In the genomic region with DNA sequence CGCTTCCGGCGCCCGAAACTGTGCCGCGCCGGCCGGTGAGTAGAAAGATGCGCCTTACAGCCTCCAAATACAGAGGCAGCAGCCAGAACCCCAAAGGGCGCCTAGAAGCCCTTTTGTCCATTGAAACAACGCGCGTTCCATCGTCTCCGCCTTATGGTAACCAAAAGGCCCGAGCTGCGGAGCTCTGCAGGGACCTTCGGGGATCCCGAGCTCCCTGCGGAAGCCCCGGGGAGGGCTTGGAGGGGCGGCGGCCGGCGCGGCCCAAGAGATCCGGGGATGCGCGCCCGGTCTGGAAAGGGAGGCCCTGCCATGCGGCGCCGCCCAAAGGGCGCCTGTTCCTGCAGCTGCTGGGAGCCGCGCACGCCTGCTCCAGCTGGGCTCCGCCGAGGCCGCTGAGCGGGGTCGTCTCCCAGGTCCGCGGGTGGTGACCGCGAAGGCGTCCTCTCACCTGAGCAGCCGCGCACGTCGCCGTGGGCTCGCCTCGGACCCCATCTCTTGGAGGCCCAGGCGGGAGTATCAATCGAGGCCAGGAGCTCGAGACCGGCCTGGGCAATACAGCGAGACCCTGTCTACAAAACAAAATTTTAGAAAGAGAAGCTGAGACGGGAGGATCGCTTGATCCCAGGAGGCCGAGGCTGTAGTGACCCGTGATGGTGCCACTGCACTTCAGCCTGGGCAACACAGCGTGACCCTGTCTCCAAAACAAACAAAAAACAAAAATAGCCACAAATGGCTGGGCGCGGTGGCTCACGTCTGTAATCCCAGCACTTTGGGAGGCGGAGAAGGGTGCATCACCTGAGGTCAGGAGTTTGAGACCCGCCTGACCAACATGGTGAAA, we compare ENCODE assay signal across 1 cellular context.
TF ChIP-seq lines count a peak whose summit lies in the region.

No MANE protein-coding gene starts in this region.

TF ChIP-seq in HepG2, 621 proteins besides CTCF, POLR2A, EP300 and RAD21 (continued from another document and continues in another):
- TF ChIP-seq, protein P1, sequence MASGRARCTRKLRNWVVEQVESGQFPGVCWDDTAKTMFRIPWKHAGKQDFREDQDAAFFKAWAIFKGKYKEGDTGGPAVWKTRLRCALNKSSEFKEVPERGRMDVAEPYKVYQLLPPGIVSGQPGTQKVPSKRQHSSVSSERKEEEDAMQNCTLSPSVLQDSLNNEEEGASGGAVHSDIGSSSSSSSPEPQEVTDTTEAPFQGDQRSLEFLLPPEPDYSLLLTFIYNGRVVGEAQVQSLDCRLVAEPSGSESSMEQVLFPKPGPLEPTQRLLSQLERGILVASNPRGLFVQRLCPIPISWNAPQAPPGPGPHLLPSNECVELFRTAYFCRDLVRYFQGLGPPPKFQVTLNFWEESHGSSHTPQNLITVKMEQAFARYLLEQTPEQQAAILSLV (CRISPR knock-in tag; IDR thresholded peaks at IDR 0.05; ENCODE audit: borderline replicate concordance): no peak
- TF ChIP-seq DR1 (CRISPR knock-in tag; IDR thresholded peaks at IDR 0.05) (0 out of 2 replicates have a peak, but pooled peaks have one; percentile 0), ZNF83 (CRISPR knock-in tag; IDR thresholded peaks at IDR 0.05; ENCODE audit: borderline replicate concordance) (no peak; the same call in 1 of the 2 replicates), KDM3A (CRISPR knock-in tag; IDR thresholded peaks at IDR 0.05; ENCODE audit: low read depth) (peak; percentile 92), ZNF350 (CRISPR knock-in tag; IDR thresholded peaks at IDR 0.05; ENCODE audit: borderline replicate concordance, low read depth) (peak; percentile 97), ZNF839 (CRISPR knock-in tag; IDR thresholded peaks at IDR 0.05; ENCODE audit: borderline replicate concordance) (no peak), MIXL1 (CRISPR knock-in tag; IDR thresholded peaks at IDR 0.05) (0 out of 2 replicates have a peak, but pooled peaks have one; percentile 8), ZNF230 (CRISPR knock-in tag; IDR thresholded peaks at IDR 0.05) (peak; percentile 86; the same call in 1 of the 2 replicates), ZMYM3 (CRISPR knock-in tag; IDR thresholded peaks at IDR 0.05) (peak; percentile 98), ZNF558 (CRISPR knock-in tag; IDR thresholded peaks at IDR 0.05; ENCODE audit: borderline replicate concordance) (peak; percentile 30; the same call in 1 of the 2 replicates), ZNF121 (CRISPR knock-in tag; IDR thresholded peaks at IDR 0.05) (peak; percentile 100), ZNF776 (CRISPR knock-in tag; IDR thresholded peaks at IDR 0.05) (peak; percentile 56; the same call in 1 of the 2 replicates), SMARCC2 (IDR thresholded peaks at IDR 0.05) (no peak), HDAC6 (IDR thresholded peaks at IDR 0.05; ENCODE audit: low read depth, low read length) (no peak), ZNF367 (CRISPR knock-in tag; IDR thresholded peaks at IDR 0.05; ENCODE audit: borderline replicate concordance) (no peak), PPARG (CRISPR knock-in tag; conservative IDR thresholded peaks at IDR 0.05) (0 out of 2 replicates have a peak, but pooled peaks have one; percentile 24)
- TF ChIP-seq, protein P2, sequence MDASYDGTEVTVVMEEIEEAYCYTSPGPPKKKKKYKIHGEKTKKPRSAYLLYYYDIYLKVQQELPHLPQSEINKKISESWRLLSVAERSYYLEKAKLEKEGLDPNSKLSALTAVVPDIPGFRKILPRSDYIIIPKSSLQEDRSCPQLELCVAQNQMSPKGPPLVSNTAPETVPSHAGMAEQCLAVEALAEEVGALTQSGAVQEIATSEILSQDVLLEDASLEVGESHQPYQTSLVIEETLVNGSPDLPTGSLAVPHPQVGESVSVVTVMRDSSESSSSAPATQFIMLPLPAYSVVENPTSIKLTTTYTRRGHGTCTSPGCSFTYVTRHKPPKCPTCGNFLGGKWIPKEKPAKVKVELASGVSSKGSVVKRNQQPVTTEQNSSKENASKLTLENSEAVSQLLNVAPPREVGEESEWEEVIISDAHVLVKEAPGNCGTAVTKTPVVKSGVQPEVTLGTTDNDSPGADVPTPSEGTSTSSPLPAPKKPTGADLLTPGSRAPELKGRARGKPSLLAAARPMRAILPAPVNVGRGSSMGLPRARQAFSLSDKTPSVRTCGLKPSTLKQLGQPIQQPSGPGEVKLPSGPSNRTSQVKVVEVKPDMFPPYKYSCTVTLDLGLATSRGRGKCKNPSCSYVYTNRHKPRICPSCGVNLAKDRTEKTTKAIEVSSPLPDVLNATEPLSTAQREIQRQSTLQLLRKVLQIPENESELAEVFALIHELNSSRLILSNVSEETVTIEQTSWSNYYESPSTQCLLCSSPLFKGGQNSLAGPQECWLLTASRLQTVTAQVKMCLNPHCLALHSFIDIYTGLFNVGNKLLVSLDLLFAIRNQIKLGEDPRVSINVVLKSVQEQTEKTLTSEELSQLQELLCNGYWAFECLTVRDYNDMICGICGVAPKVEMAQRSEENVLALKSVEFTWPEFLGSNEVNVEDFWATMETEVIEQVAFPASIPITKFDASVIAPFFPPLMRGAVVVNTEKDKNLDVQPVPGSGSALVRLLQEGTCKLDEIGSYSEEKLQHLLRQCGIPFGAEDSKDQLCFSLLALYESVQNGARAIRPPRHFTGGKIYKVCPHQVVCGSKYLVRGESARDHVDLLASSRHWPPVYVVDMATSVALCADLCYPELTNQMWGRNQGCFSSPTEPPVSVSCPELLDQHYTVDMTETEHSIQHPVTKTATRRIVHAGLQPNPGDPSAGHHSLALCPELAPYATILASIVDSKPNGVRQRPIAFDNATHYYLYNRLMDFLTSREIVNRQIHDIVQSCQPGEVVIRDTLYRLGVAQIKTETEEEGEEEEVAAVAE (CRISPR knock-in tag; IDR thresholded peaks at IDR 0.05; ENCODE audit: borderline replicate concordance): no peak
- TF ChIP-seq, protein P3, sequence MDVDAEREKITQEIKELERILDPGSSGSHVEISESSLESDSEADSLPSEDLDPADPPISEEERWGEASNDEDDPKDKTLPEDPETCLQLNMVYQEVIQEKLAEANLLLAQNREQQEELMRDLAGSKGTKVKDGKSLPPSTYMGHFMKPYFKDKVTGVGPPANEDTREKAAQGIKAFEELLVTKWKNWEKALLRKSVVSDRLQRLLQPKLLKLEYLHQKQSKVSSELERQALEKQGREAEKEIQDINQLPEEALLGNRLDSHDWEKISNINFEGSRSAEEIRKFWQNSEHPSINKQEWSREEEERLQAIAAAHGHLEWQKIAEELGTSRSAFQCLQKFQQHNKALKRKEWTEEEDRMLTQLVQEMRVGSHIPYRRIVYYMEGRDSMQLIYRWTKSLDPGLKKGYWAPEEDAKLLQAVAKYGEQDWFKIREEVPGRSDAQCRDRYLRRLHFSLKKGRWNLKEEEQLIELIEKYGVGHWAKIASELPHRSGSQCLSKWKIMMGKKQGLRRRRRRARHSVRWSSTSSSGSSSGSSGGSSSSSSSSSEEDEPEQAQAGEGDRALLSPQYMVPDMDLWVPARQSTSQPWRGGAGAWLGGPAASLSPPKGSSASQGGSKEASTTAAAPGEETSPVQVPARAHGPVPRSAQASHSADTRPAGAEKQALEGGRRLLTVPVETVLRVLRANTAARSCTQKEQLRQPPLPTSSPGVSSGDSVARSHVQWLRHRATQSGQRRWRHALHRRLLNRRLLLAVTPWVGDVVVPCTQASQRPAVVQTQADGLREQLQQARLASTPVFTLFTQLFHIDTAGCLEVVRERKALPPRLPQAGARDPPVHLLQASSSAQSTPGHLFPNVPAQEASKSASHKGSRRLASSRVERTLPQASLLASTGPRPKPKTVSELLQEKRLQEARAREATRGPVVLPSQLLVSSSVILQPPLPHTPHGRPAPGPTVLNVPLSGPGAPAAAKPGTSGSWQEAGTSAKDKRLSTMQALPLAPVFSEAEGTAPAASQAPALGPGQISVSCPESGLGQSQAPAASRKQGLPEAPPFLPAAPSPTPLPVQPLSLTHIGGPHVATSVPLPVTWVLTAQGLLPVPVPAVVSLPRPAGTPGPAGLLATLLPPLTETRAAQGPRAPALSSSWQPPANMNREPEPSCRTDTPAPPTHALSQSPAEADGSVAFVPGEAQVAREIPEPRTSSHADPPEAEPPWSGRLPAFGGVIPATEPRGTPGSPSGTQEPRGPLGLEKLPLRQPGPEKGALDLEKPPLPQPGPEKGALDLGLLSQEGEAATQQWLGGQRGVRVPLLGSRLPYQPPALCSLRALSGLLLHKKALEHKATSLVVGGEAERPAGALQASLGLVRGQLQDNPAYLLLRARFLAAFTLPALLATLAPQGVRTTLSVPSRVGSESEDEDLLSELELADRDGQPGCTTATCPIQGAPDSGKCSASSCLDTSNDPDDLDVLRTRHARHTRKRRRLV (CRISPR knock-in tag; IDR thresholded peaks at IDR 0.05): 0 out of 2 replicates have a peak, but pooled peaks have one; percentile 14
- TF ChIP-seq, protein P4, sequence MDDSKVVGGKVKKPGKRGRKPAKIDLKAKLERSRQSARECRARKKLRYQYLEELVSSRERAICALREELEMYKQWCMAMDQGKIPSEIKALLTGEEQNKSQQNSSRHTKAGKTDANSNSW (CRISPR knock-in tag; IDR thresholded peaks at IDR 0.05; ENCODE audit: borderline replicate concordance): peak; percentile 64; the same call in 1 of the 2 replicates
- TF ChIP-seq, protein P5, sequence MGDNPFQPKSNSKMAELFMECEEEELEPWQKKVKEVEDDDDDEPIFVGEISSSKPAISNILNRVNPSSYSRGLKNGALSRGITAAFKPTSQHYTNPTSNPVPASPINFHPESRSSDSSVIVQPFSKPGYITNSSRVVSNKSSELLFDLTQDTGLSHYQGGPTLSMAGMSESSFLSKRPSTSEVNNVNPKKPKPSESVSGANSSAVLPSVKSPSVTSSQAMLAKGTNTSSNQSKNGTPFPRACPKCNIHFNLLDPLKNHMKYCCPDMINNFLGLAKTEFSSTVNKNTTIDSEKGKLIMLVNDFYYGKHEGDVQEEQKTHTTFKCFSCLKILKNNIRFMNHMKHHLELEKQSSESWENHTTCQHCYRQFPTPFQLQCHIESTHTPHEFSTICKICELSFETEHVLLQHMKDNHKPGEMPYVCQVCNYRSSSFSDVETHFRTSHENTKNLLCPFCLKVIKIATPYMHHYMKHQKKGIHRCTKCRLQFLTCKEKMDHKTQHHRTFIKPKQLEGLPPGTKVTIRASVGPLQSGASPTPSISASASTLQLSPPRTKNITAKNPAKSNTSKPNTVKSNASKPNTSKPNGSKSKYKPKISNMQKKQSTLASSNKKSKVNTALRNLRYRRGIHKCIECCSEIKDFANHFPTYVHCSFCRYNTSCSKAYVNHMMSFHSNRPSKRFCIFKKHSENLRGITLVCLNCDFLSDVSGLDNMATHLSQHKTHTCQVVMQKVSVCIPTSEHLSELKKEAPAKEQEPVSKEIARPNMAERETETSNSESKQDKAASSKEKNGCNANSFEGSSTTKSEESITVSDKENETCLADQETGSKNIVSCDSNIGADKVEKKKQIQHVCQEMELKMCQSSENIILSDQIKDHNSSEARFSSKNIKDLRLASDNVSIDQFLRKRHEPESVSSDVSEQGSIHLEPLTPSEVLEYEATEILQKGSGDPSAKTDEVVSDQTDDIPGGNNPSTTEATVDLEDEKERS (CRISPR knock-in tag; IDR thresholded peaks at IDR 0.05): peak; percentile 67
- TF ChIP-seq, protein P6, sequence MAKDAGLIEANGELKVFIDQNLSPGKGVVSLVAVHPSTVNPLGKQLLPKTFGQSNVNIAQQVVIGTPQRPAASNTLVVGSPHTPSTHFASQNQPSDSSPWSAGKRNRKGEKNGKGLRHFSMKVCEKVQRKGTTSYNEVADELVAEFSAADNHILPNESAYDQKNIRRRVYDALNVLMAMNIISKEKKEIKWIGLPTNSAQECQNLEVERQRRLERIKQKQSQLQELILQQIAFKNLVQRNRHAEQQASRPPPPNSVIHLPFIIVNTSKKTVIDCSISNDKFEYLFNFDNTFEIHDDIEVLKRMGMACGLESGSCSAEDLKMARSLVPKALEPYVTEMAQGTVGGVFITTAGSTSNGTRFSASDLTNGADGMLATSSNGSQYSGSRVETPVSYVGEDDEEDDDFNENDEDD (CRISPR knock-in tag; IDR thresholded peaks at IDR 0.05; ENCODE audit: borderline replicate concordance): no peak; the same call in 1 of the 2 replicates
- TF ChIP-seq, protein P7, sequence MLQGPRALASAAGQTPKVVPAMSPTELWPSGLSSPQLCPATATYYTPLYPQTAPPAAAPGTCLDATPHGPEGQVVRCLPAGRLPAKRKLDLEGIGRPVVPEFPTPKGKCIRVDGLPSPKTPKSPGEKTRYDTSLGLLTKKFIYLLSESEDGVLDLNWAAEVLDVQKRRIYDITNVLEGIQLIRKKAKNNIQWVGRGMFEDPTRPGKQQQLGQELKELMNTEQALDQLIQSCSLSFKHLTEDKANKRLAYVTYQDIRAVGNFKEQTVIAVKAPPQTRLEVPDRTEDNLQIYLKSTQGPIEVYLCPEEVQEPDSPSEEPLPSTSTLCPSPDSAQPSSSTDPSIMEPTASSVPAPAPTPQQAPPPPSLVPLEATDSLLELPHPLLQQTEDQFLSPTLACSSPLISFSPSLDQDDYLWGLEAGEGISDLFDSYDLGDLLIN (CRISPR knock-in tag; IDR thresholded peaks at IDR 0.05; ENCODE audit: borderline replicate concordance): no peak; the same call in 1 of the 2 replicates
- TF ChIP-seq, protein P8, sequence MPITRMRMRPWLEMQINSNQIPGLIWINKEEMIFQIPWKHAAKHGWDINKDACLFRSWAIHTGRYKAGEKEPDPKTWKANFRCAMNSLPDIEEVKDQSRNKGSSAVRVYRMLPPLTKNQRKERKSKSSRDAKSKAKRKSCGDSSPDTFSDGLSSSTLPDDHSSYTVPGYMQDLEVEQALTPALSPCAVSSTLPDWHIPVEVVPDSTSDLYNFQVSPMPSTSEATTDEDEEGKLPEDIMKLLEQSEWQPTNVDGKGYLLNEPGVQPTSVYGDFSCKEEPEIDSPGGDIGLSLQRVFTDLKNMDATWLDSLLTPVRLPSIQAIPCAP (CRISPR knock-in tag; IDR thresholded peaks at IDR 0.05; ENCODE audit: low read depth): 0 out of 2 replicates have a peak, but pooled peaks have one; percentile 38
- TF ChIP-seq, protein P9, sequence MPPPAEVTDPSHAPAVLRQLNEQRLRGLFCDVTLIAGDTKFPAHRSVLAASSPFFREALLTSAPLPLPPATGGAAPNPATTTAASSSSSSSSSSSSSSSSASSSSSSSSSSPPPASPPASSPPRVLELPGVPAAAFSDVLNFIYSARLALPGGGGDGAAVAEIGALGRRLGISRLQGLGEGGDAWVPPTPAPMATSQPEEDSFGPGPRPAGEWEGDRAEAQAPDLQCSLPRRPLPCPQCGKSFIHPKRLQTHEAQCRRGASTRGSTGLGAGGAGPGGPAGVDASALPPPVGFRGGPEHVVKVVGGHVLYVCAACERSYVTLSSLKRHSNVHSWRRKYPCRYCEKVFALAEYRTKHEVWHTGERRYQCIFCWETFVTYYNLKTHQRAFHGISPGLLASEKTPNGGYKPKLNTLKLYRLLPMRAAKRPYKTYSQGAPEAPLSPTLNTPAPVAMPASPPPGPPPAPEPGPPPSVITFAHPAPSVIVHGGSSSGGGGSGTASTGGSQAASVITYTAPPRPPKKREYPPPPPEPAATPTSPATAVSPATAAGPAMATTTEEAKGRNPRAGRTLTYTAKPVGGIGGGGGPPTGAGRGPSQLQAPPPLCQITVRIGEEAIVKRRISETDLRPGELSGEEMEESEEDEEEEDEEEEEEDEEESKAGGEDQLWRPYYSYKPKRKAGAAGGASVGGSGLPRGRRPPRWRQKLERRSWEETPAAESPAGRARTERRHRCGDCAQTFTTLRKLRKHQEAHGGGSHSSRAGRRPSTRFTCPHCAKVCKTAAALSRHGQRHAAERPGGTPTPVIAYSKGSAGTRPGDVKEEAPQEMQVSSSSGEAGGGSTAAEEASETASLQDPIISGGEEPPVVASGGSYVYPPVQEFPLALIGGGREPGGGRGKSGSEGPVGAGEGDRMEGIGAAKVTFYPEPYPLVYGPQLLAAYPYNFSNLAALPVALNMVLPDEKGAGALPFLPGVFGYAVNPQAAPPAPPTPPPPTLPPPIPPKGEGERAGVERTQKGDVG (CRISPR knock-in tag; IDR thresholded peaks at IDR 0.05; ENCODE audit: borderline replicate concordance): peak; percentile 91; the same call in 1 of the 2 replicates
